In genomic region chr4:70688795-70689231, GRCh38 we compare ENCODE assay signal across 9 cellular contexts. TPM values are rescaled to one million over a fixed set of nuclear protein-coding genes. Genes with fewer than 3 reads are reported as not detected.
DNase-seq lines count a peak whose midpoint lies in the region; TF ChIP-seq lines count a peak whose summit lies in the region.
"Had no signal": no experiment of that assay in that cellular context is flagged by ENCODE, and none has a peak within 500 bp of the region (broad histone marks: within the 10 kb centered on the region; RNA-seq: fewer than 3 reads in every experiment).

No MANE protein-coding gene starts in this region.

- H2AFZ ChIP-seq in Loucy (ENCODE audit: low read length): peak overlapping the region; percentile 97

- peaks cover 45% of the 10 kb centered on the region for H3K79me2 ChIP-seq in Loucy (ENCODE audit: insufficient read depth, low read length)

- intact Hi-C loops in MCF 10A (cut with micrococcal nuclease) (loop anchor here (1.0 to 5.0 kb wide), 5 partner anchors 16 to 303 kb away; partner anchors contain the start of genes DCK and GRSF1), lower leg skin (cut with DNase I; ENCODE audit: low total_unique reads) (no loop called here), transverse colon (cut with DNase I; ENCODE audit: low total_unique reads) (loop anchor here (2.0 kb wide), 1 partner anchor 16 kb away; no protein-coding TSS in a partner anchor)

- TF ChIP-seq POLR2A in lower leg skin (IDR thresholded peaks at IDR 0.05) (no peak), transverse colon (IDR thresholded peaks at IDR 0.05) (no peak)

- H3K9ac ChIP-seq in Loucy (ENCODE audit: low read depth, low read length, poor library complexity, severe bottlenecking): peak overlapping the region; percentile 90

- H3K27me3 Mint-ChIP-seq in MCF 10A (ENCODE audit: insufficient read depth, unreplicated experiment): no peaks in the 10 kb centered on the region

- H3K27me3 ChIP-seq in Loucy (ENCODE audit: insufficient read depth, low read length, poor library complexity, severe bottlenecking) (no peaks in the 10 kb centered on the region), transverse colon (no peaks in the 10 kb centered on the region)

- H3K9me3 ChIP-seq in Loucy (ENCODE audit: insufficient read depth, low read depth, low read length): no peaks in the 10 kb centered on the region
- H3K9me3 ChIP-seq in transverse colon: no peaks in the 10 kb centered on the region

- H3K4me3 Mint-ChIP-seq in MCF 10A (ENCODE audit: unreplicated experiment): peak overlapping the region; percentile 98

- H3K4me2 ChIP-seq in Loucy (ENCODE audit: low read depth, low read length, poor library complexity, severe bottlenecking): peak overlapping the region; percentile 87

- H3K9me3 Mint-ChIP-seq in MCF 10A (ENCODE audit: unreplicated experiment): no peaks in the 10 kb centered on the region

- peaks cover 19% of the 10 kb centered on the region for H3K4me1 Mint-ChIP-seq in MCF 10A (ENCODE audit: insufficient read depth, unreplicated experiment)

- in situ Hi-C loops in transverse colon (cut with MboI; ENCODE audit: low pct_ligation_motif_present in 1 of 4, low pct_unique_long_range_greater_than_20kb in 1 of 4, low sequenced_read_pairs in 3 of 4): no loop called here

- peaks cover 46% of the 10 kb centered on the region for H3K36me3 Mint-ChIP-seq in MCF 10A (ENCODE audit: insufficient read depth, unreplicated experiment)

- no peak for TF ChIP-seq EP300 in transverse colon (IDR thresholded peaks at IDR 0.05; ENCODE audit: low read depth)

- H3K27ac ChIP-seq in transverse colon: peak overlapping the region; percentile 94 to 98 (median 95)

- CTCF ChIA-PET in MCF 10A (lab: Yijun Ruan, JAX): interaction anchor here (0.7 to 3.7 kb wide), 14 partner anchors 12 to 708 kb away, joined by 3 to 37 read pairs (median 4); partner anchors contain the start of gene DCK

- no peaks in the 10 kb centered on the region for H3F3A ChIP-seq in Loucy (ENCODE audit: low read depth)

- no peaks in the 10 kb centered on the region for H3K36me3 ChIP-seq in Loucy (ENCODE audit: insufficient read depth, low read length)
- H3K36me3 ChIP-seq in transverse colon: no peaks in the 10 kb centered on the region

- POLR2A ChIA-PET in MCF 10A (lab: Yijun Ruan, JAX): interaction anchor here (0.9 to 7.8 kb wide), 13 partner anchors 8 to 571 kb away, joined by 3 to 278 read pairs (median 5); partner anchors contain the start of genes DCK, GRSF1, JCHAIN and MOB1B

- no peak for TF ChIP-seq CTCF in Loucy (conservative IDR thresholded peaks at IDR 0.05; ENCODE audit: low read length)
- no peak for TF ChIP-seq CTCF in MCF 10A (IDR thresholded peaks at IDR 0.05; ENCODE audit: unreplicated experiment)
- no peak for TF ChIP-seq CTCF in lower leg skin (IDR thresholded peaks at IDR 0.05)
- TF ChIP-seq CTCF in transverse colon (IDR thresholded peaks at IDR 0.05): no peak

- H3K9me2 ChIP-seq in Loucy (replicated peaks; ENCODE audit: low read depth, low read length): no peaks in the 10 kb centered on the region

- no TSS peak for BruUV-seq in MCF 10A (replicated peaks; lab: Mats Ljungman, UMichigan)

- DNase-seq in activated CD4-positive, alpha-beta T cell treated with anti-CD3 and anti-CD28 coated beads for 48 hours: peak; percentile 40
- DNase-seq in activated CD4-positive, alpha-beta T cell treated with anti-CD3 and anti-CD28 coated beads for 1 hour: no peak
- DNase-seq in MCF 10A (ENCODE audit: unreplicated experiment) (no peak), lower leg skin (ENCODE audit: low spot score in 2 of 2) (peak in 1 of 2 donors; percentile 65), transverse colon (peak; percentile 11), NCI-H2196 treated with DMSO at 0.1 percent for 48 hours (lab: John Stamatoyannopoulos, UW; ENCODE audit: unreplicated experiment) (no peak), GF-D8 (lab: John Stamatoyannopoulos, UW) (no peak)

- peaks cover 23% of the 10 kb centered on the region for H4K20me1 ChIP-seq in Loucy (ENCODE audit: insufficient read depth, low read length, poor library complexity, severe bottlenecking)

- peak overlapping the region; percentile 96 for H3K27ac Mint-ChIP-seq in MCF 10A (ENCODE audit: low read depth, unreplicated experiment)

- H3K4me3 ChIP-seq in Loucy (ENCODE audit: low read length, poor library complexity, severe bottlenecking) (peak overlapping the region; percentile 90), lower leg skin (ENCODE audit: low read depth, poor library complexity, severe bottlenecking) (peak overlapping the region; percentile 89), transverse colon (peak overlapping the region; percentile 76 to 94 (median 88))

- peaks cover 29% of the 10 kb centered on the region for H3K4me1 ChIP-seq in Loucy (ENCODE audit: insufficient read depth, low read length, poor library complexity, severe bottlenecking)
- peaks cover 17 to 35% (median 31%) of the 10 kb centered on the region in 4 donors for H3K4me1 ChIP-seq in transverse colon

- 1 to 3% methylated on average over 19 of the region's 19 CpGs for WGBS in lower leg skin, 2 donors
- WGBS in transverse colon (ENCODE audit: low coverage in 1 of 2), 2 donors: 1 to 2% methylated on average over 9 to 19 of the region's 19 CpGs

RNA-seq across cellular contexts. Expression of gene UTP3, which starts 0.5 kb away (rescaled TPM):
- total RNA-seq in MCF 10A (2022) (45.4 and 47.5 TPM in 2 replicates), lower leg skin (10 to 100 TPM; 12.6 to 32.8 (median 17.6) TPM), transverse colon (10 to 100 TPM in 3 of 4 donors, 1 to 10 TPM in 1; 3.7 to 23.1 (median 19.4) TPM)

RNA-seq across cellular contexts. Expression of gene JCHAIN, which starts 22.5 kb away (rescaled TPM):
- not detected in 2 replicates for total RNA-seq in MCF 10A (2022)
- 1 to 10 TPM; 1.7 to 5.9 (median 2.4) TPM for total RNA-seq in lower leg skin
- total RNA-seq in transverse colon: 1,000 to 10,000 TPM in 1 of 4 donors, 100 to 1,000 TPM in 1, 10 to 100 TPM in 2; 38.2 to 1,497 (median 176) TPM
- total RNA-seq: dermis microvascular lymphatic vessel endothelial cell had no signal

RNA-seq across cellular contexts. Expression of gene RUFY3, which starts 33.0 kb away (rescaled TPM):
- total RNA-seq in MCF 10A (2022) (42.7 and 48.7 TPM in 2 replicates), lower leg skin (10 to 100 TPM; 54.2 to 88.9 (median 65.7) TPM), transverse colon (10 to 100 TPM; 39.6 to 93.9 (median 50.8) TPM)

Comparison
In these comparisons a context has a peak if more than half of its experiments do, and no peak if none do; other contexts are left out.
1. DNase-seq: peak in activated CD4-positive, alpha-beta T cell treated with anti-CD3 and anti-CD28 coated beads for 48 hours (single experiment) and transverse colon (single experiment); none in activated CD4-positive, alpha-beta T cell treated with anti-CD3 and anti-CD28 coated beads for 1 hour (single experiment), MCF 10A (single experiment), NCI-H2196 treated with DMSO at 0.1 percent for 48 hours (single experiment) and GF-D8 (single experiment).
2. RNA of gene JCHAIN, which starts 22.5 kb away (total RNA-seq): 38.2 to 1,497 TPM in transverse colon; 1.7 to 5.9 TPM in lower leg skin and not detected in MCF 10A; every median in the first group is over 4 times any median in the second.
3. Peak in every context shown above with its lines, with median percentiles within 50 percentile points of each other: H3K4me3 ChIP-seq.